Comparison of ENCODE assay signal across 25 cellular contexts in genomic region chr19:2110822-2111221, GRCh38. TPM values are rescaled to one million over a fixed set of nuclear protein-coding genes. Genes with fewer than 3 reads are reported as not detected.
DNase-seq lines count a peak whose midpoint lies in the region; ATAC-seq and TF ChIP-seq lines count a peak whose summit lies in the region.
"Had no signal": no experiment of that assay in that cellular context is flagged by ENCODE, and none has a peak within 500 bp of the region (broad histone marks: within the 10 kb centered on the region; RNA-seq: fewer than 3 reads in every experiment).

No MANE protein-coding gene starts in this region.

- H3K9ac ChIP-seq in MM.1S (ENCODE audit: low read length) (no peak overlapping the region), neural progenitor cell (no peak overlapping the region)

- no peak overlapping the region for H3K4me3 Mint-ChIP-seq in neural progenitor cell
- H3K4me3 Mint-ChIP-seq: activated naive CD8-positive, alpha-beta T cell treated with anti-CD3 and anti-CD28 coated beads, Interleukin-2, amount 50 U/mL, for 24 hours; activated T-helper 17 cell treated with anti-CD3 and anti-CD28 coated beads, Interleukin-2, amount 50 U/mL, for 72 hours had no signal

- no peaks in the 10 kb centered on the region for H3K4me1 Mint-ChIP-seq in neural progenitor cell

- no peak for TF ChIP-seq EP300 in gastroesophageal sphincter (IDR thresholded peaks at IDR 0.05)

- no peak for ATAC-seq in gastroesophageal sphincter
- ATAC-seq: activated naive CD8-positive, alpha-beta T cell treated with anti-CD3 and anti-CD28 coated beads, Interleukin-2, amount 50 U/mL, for 24 hours; activated T-helper 17 cell treated with anti-CD3 and anti-CD28 coated beads, Interleukin-2, amount 50 U/mL, for 72 hours had no signal

- H3K79me2 ChIP-seq in MM.1S (ENCODE audit: low read length) (peaks cover 5% of the 10 kb centered on the region), neural progenitor cell (ENCODE audit: low read depth) (no peaks in the 10 kb centered on the region)

- H3F3A ChIP-seq in MM.1S (ENCODE audit: insufficient read depth, low read length), result no peaks in the 10 kb centered on the region
- H3F3A ChIP-seq in neural progenitor cell (ENCODE audit: low read depth), result no peaks in the 10 kb centered on the region

- H3K27ac Mint-ChIP-seq in neural progenitor cell, result no peak overlapping the region
- H3K27ac Mint-ChIP-seq: activated naive CD8-positive, alpha-beta T cell treated with anti-CD3 and anti-CD28 coated beads, Interleukin-2, amount 50 U/mL, for 24 hours; activated T-helper 17 cell treated with anti-CD3 and anti-CD28 coated beads, Interleukin-2, amount 50 U/mL, for 72 hours had no signal

- no peaks in the 10 kb centered on the region for H3K9me2 ChIP-seq in MM.1S (replicated peaks; ENCODE audit: insufficient read depth, low read length)

- no peak overlapping the region for H3K4me2 ChIP-seq in MM.1S (ENCODE audit: low read depth, low read length)
- H3K4me2 ChIP-seq in neural progenitor cell, result no peak overlapping the region

- peaks cover 2% of the 10 kb centered on the region for H3K27me3 Mint-ChIP-seq in neural progenitor cell (ENCODE audit: insufficient read depth, low read depth)
- H3K27me3 Mint-ChIP-seq: activated naive CD8-positive, alpha-beta T cell treated with anti-CD3 and anti-CD28 coated beads, Interleukin-2, amount 50 U/mL, for 24 hours; activated T-helper 17 cell treated with anti-CD3 and anti-CD28 coated beads, Interleukin-2, amount 50 U/mL, for 72 hours had no signal

- H3K9me3 Mint-ChIP-seq in neural progenitor cell, result no peaks in the 10 kb centered on the region
- H3K9me3 Mint-ChIP-seq: activated naive CD8-positive, alpha-beta T cell treated with anti-CD3 and anti-CD28 coated beads, Interleukin-2, amount 50 U/mL, for 24 hours; activated T-helper 17 cell treated with anti-CD3 and anti-CD28 coated beads, Interleukin-2, amount 50 U/mL, for 72 hours had no signal

- TF ChIP-seq POLR2A in gastroesophageal sphincter (IDR thresholded peaks at IDR 0.05), result no peak

- no peak overlapping the region for H3K4me3 ChIP-seq in MM.1S (ENCODE audit: low read length)
- H3K4me3 ChIP-seq in neural progenitor cell, result no peak overlapping the region
- no peak overlapping the region for H3K4me3 ChIP-seq in gastroesophageal sphincter
- H3K4me3 ChIP-seq: dorsolateral prefrontal cortex, ovary, sigmoid colon had no signal

- H2AFZ ChIP-seq in MM.1S (ENCODE audit: low read length), result no peak overlapping the region
- H2AFZ ChIP-seq in neural progenitor cell (replicated peaks), result no peak overlapping the region

- H3K27me3 ChIP-seq in MM.1S (replicated peaks; ENCODE audit: insufficient read depth, low read length) (no peaks in the 10 kb centered on the region), neural progenitor cell (no peaks in the 10 kb centered on the region), gastroesophageal sphincter (no peaks in the 10 kb centered on the region)
- H3K27me3 ChIP-seq: dorsolateral prefrontal cortex, ovary, sigmoid colon had no signal

- peaks cover 22% of the 10 kb centered on the region for H3K36me3 ChIP-seq in MM.1S (replicated peaks; ENCODE audit: insufficient read depth, low read length)
- no peaks in the 10 kb centered on the region for H3K36me3 ChIP-seq in neural progenitor cell
- peaks cover 0 to 100% of the 10 kb centered on the region in 2 donors for H3K36me3 ChIP-seq in gastroesophageal sphincter
- H3K36me3 ChIP-seq: ovary had no signal

- H3K27ac ChIP-seq in MM.1S (ENCODE audit: low read length) (no peak overlapping the region), neural progenitor cell (no peak overlapping the region), gastroesophageal sphincter (no peak overlapping the region)
- H3K27ac ChIP-seq: epithelial cell of prostate, ovary, sigmoid colon had no signal

- H4K20me1 ChIP-seq in MM.1S (ENCODE audit: insufficient read depth, low read length) (no peaks in the 10 kb centered on the region), neural progenitor cell (ENCODE audit: low read depth) (peaks cover 4% of the 10 kb centered on the region)

- H3K9me3 ChIP-seq in MM.1S (replicated peaks; ENCODE audit: insufficient read depth, low read length) (no peaks in the 10 kb centered on the region), neural progenitor cell (ENCODE audit: low read depth) (no peaks in the 10 kb centered on the region), gastroesophageal sphincter (peaks cover 0 to 2% (median 0%) of the 10 kb centered on the region in 3 donors)
- H3K9me3 ChIP-seq: ovary, sigmoid colon had no signal

- peak; percentile 28; the same call in 1 of the 3 replicates for TF ChIP-seq CTCF in GM12872 (IDR thresholded peaks at IDR 0.05; ENCODE audit: insufficient read depth, low read depth, low read length)
- 0 out of 2 replicates have a peak, but pooled peaks have one; percentile 4 for TF ChIP-seq CTCF in MM.1S (IDR thresholded peaks at IDR 0.05; ENCODE audit: low read length)
- TF ChIP-seq CTCF in neural progenitor cell (IDR thresholded peaks at IDR 0.05), result peak; percentile 41
- no peak for TF ChIP-seq CTCF in gastroesophageal sphincter (IDR thresholded peaks at IDR 0.05)

- DNase-seq in MM.1S, result no peak
- peak; percentile 91 for DNase-seq in cerebellar cortex (ENCODE audit: low spot score)
- DNase-seq in neural progenitor cell (ENCODE audit: low spot score), result peak; percentile 25
- no peak for DNase-seq in COR-L47 (lab: John Stamatoyannopoulos, UW)
- no peak for DNase-seq in NCI-H128 (lab: John Stamatoyannopoulos, UW; ENCODE audit: unreplicated experiment)
- DNase-seq in D341Med (ENCODE audit: low spot score), result no peak
- DNase-seq: activated CD4-positive, alpha-beta T cell treated with anti-CD3 and anti-CD28 coated beads for 48 hours; activated naive CD8-positive, alpha-beta T cell treated with anti-CD3 and anti-CD28 coated beads, Interleukin-2, amount 50 U/mL, for 24 hours; AML-193; EL; foreskin fibroblast; hippocampal formation; Kasumi-1; mammary epithelial cell; NCI-H1105; NCI-H2081 treated with DMSO at 0.1 percent for 48 hours; NCI-H524; ovary; sigmoid colon; SW 1271 had no signal

- peaks cover 30% of the 10 kb centered on the region for H3K36me3 Mint-ChIP-seq in neural progenitor cell

- WGBS in gastroesophageal sphincter (ENCODE audit: low coverage in 1 of 2), 2 donors, result no CpG with 5 or more reads among the region's 13 CpGs

- H3K4me1 ChIP-seq in MM.1S (ENCODE audit: low read length) (no peaks in the 10 kb centered on the region), neural progenitor cell (no peaks in the 10 kb centered on the region), gastroesophageal sphincter (no peaks in the 10 kb centered on the region)
- H3K4me1 ChIP-seq: sigmoid colon had no signal

RNA-seq across cellular contexts. Expression of gene IZUMO4, which starts 14.1 kb away (rescaled TPM):
- total RNA-seq in neural progenitor cell (ENCODE audit: low replicate concordance), result 3.7 TPM in 1 of 2 replicates, not detected in the other
- 10 to 100 TPM in 1 of 4 donors, 1 to 10 TPM in 3; 2.4 to 17.3 (median 4.3) TPM for total RNA-seq in gastroesophageal sphincter

RNA-seq across cellular contexts. Expression of gene MOB3A, which starts 14.7 kb away (rescaled TPM):
- total RNA-seq in neural progenitor cell (ENCODE audit: low replicate concordance), result 6.0 and 15.9 TPM in 2 replicates
- 10 to 100 TPM; 29.0 to 69.9 (median 38.6) TPM for total RNA-seq in gastroesophageal sphincter

RNA-seq across cellular contexts. Expression of gene AP3D1, which starts 40.5 kb away (rescaled TPM):
- total RNA-seq in neural progenitor cell (ENCODE audit: low replicate concordance) (50.9 and 93.7 TPM in 2 replicates), gastroesophageal sphincter (100 to 1,000 TPM in 1 of 4 donors, 10 to 100 TPM in 3; 69.9 to 132 (median 73.8) TPM)

RNA-seq across cellular contexts. Expression of gene DOT1L, which starts 52.9 kb away (rescaled TPM):
- total RNA-seq in neural progenitor cell (ENCODE audit: low replicate concordance), result 8.9 and 21.1 TPM in 2 replicates
- 10 to 100 TPM in 2 of 4 donors, 1 to 10 TPM in 2; 4.4 to 12.8 (median 10.2) TPM for total RNA-seq in gastroesophageal sphincter

RNA-seq across cellular contexts. Expression of gene MKNK2, which starts 59.8 kb away (rescaled TPM):
- total RNA-seq in neural progenitor cell (ENCODE audit: low replicate concordance) (46.0 and 106 TPM in 2 replicates), gastroesophageal sphincter (100 to 1,000 TPM in 3 of 4 donors, 10 to 100 TPM in 1; 98.4 to 195 (median 173) TPM)

Comparison
In these comparisons a context has a peak if more than half of its experiments do, and no peak if none do; other contexts are left out.
1. CTCF ChIP-seq: peak in GM12872 (single experiment), MM.1S (single experiment) and neural progenitor cell (single experiment); none in gastroesophageal sphincter (0 of 4).
2. DNase-seq: peak in cerebellar cortex (single experiment) and neural progenitor cell (single experiment); none in MM.1S (single experiment), COR-L47 (single experiment), NCI-H128 (single experiment) and D341Med (single experiment).